ENCODE assay signal across 12 cellular contexts in the genomic region with DNA sequence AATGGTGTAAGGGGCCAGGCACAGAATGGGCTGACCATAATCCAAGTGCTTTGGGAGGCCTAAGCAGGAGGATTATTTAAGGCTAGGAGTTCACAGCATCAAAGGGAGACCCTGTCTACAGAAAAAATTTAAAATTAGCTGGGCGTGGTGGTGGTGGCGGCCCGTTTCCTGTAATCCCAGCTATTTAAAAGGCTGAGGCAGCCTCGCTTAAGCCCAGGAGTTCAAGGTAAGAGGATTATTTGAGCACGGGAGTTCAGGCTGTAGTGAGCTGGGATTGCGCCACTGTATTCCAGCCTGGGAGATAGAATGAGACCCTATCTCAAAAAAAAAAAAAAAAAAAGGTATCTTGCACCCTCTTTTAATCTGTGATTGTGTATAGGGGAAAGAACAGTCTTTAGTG. TPM values are rescaled to one million over a fixed set of nuclear protein-coding genes. Genes with fewer than 3 reads are reported as not detected.
DNase-seq lines count a peak whose midpoint lies in the region; ATAC-seq and TF ChIP-seq lines count a peak whose summit lies in the region.
"Had no signal": no experiment of that assay in that cellular context is flagged by ENCODE, and none has a peak within 500 bp of the region (broad histone marks: within the 10 kb centered on the region; RNA-seq: fewer than 3 reads in every experiment).

No MANE protein-coding gene starts in this region.

- peaks cover 9% of the 10 kb centered on the region for H4K20me1 ChIP-seq in SK-N-SH (ENCODE audit: insufficient read depth)
- peaks cover 4% of the 10 kb centered on the region; the same call in 1 of the 2 replicates for H4K20me1 ChIP-seq in OCI-LY3 (ENCODE audit: insufficient read depth, low read length)

- no peak for TF ChIP-seq EP300 in SK-N-SH (IDR thresholded peaks at IDR 0.05; ENCODE audit: borderline replicate concordance in 1 of 2, low read depth in 1 of 2, low read length in 1 of 2)

- H3K27ac Mint-ChIP-seq in endothelial cell (ENCODE audit: unreplicated experiment): no peak overlapping the region

- no peak overlapping the region; a peak in 1 of 4 replicates for H3K27ac ChIP-seq in SK-N-SH (ENCODE audit: low read depth in 2 of 2, low read length in 1 of 2)
- no peak overlapping the region for H3K27ac ChIP-seq in OCI-LY3 (ENCODE audit: low read length)
- H3K27ac ChIP-seq: SJSA1 had no signal

- intact Hi-C loops in posterior vena cava (cut with DNase I): no loop called here
- intact Hi-C loops in mucosa of descending colon (cut with DNase I, micrococcal nuclease): no loop called here

- no peaks in the 10 kb centered on the region for H3K9me3 Mint-ChIP-seq in endothelial cell (ENCODE audit: unreplicated experiment)

- no peaks in the 10 kb centered on the region for H3K27me3 ChIP-seq in SK-N-SH (ENCODE audit: insufficient read depth)
- H3K27me3 ChIP-seq in OCI-LY3 (ENCODE audit: low read depth, low read length): no peaks in the 10 kb centered on the region
- H3K27me3 ChIP-seq: SJSA1 had no signal

- WGBS in SK-N-SH (ENCODE audit: low lambda C conversion rate): 94% methylated on average over 6 of the region's 6 CpGs

- H2AFZ ChIP-seq in SK-N-SH (ENCODE audit: low read depth): no peak overlapping the region
- no peak overlapping the region for H2AFZ ChIP-seq in OCI-LY3 (ENCODE audit: low read depth, low read length)

- H3K4me3 Mint-ChIP-seq in endothelial cell (ENCODE audit: unreplicated experiment): peak overlapping the region; percentile 97

- peak overlapping the region; percentile 86; the same call in 1 of the 2 replicates for H3K9ac ChIP-seq in SK-N-SH
- no peak overlapping the region; the same call in 1 of the 2 replicates for H3K9ac ChIP-seq in OCI-LY3 (ENCODE audit: low read length)

- POLR2A ChIA-PET in SK-N-SH (lab: Yijun Ruan, JAX): interaction anchor here (0.7 kb wide), 1 partner anchor 1749 kb away, joined by 3 read pairs; a partner anchor contains a TSS

- CTCF ChIA-PET in SK-N-SH (lab: Yijun Ruan, JAX): interaction anchor here (0.6 to 3.4 kb wide), 3 partner anchors 107 to 247 kb away, joined by 3 to 18 read pairs (median 13); no protein-coding TSS in a partner anchor

- peaks cover 25% of the 10 kb centered on the region for H3K27me3 Mint-ChIP-seq in endothelial cell (ENCODE audit: unreplicated experiment)

- H3K4me3 ChIP-seq in SK-N-SH (ENCODE audit: low read depth in 2 of 2, low read length in 1 of 2) (peak overlapping the region; percentile 79 to 86; a peak in 2 of 4 replicates), OCI-LY3 (ENCODE audit: low read length) (peak overlapping the region; percentile 91), mucosa of descending colon (no peak overlapping the region)
- H3K4me3 ChIP-seq: lung had no signal

- H3K9me3 ChIP-seq in SK-N-SH (no peaks in the 10 kb centered on the region), OCI-LY3 (ENCODE audit: insufficient read depth, low read length) (no peaks in the 10 kb centered on the region), mucosa of descending colon (no peaks in the 10 kb centered on the region)
- H3K9me3 ChIP-seq: SJSA1 had no signal

- H3K4me2 ChIP-seq in SK-N-SH (peak overlapping the region; percentile 85), OCI-LY3 (ENCODE audit: low read length) (peak overlapping the region; percentile 70)

- H3K79me2 ChIP-seq in SK-N-SH (ENCODE audit: insufficient read depth): peaks cover 59% of the 10 kb centered on the region
- peaks cover 65% of the 10 kb centered on the region for H3K79me2 ChIP-seq in OCI-LY3 (ENCODE audit: low read length)

- H3F3A ChIP-seq in SK-N-SH (replicated peaks; ENCODE audit: insufficient read depth): peaks cover 32% of the 10 kb centered on the region

- H3K4me1 Mint-ChIP-seq in endothelial cell (ENCODE audit: unreplicated experiment): peaks cover 24% of the 10 kb centered on the region

- TF ChIP-seq CTCF in SK-N-SH (IDR thresholded peaks at IDR 0.05): no peak
- no peak for TF ChIP-seq CTCF in OCI-LY3 (IDR thresholded peaks at IDR 0.05; ENCODE audit: low read depth, low read length)
- no peak for TF ChIP-seq CTCF in endothelial cell (IDR thresholded peaks at IDR 0.05; ENCODE audit: unreplicated experiment)
- no peak for TF ChIP-seq CTCF in mucosa of descending colon (IDR thresholded peaks at IDR 0.05)

- H3K9me2 ChIP-seq in SK-N-SH: no peaks in the 10 kb centered on the region

- peaks cover 8 to 24% of the 10 kb centered on the region in 2 experiments for H3K4me1 ChIP-seq in SK-N-SH (ENCODE audit: control insufficient read depth in 1 of 2, insufficient read depth in 2 of 2, low read depth in 1 of 2, low read length in 1 of 2)
- peaks cover 34% of the 10 kb centered on the region for H3K4me1 ChIP-seq in OCI-LY3 (ENCODE audit: low read length)
- peaks cover 24% of the 10 kb centered on the region for H3K4me1 ChIP-seq in mucosa of descending colon (ENCODE audit: low read depth)

- H3K36me3 ChIP-seq in SK-N-SH (replicated peaks in 1 of 2; ENCODE audit: control insufficient read depth in 1 of 2, insufficient read depth in 2 of 2, low read length in 1 of 2) (peaks cover 21 to 27% of the 10 kb centered on the region in 2 experiments), OCI-LY3 (replicated peaks; ENCODE audit: low read depth, low read length) (peaks cover 17% of the 10 kb centered on the region), mucosa of descending colon (ENCODE audit: low read depth) (no peaks in the 10 kb centered on the region)

- peaks cover 3% of the 10 kb centered on the region for H3K36me3 Mint-ChIP-seq in endothelial cell (ENCODE audit: low read depth, unreplicated experiment)

- TF ChIP-seq RAD21 in SK-N-SH (IDR thresholded peaks at IDR 0.05; ENCODE audit: low read length): no peak

- ATAC-seq in SK-N-SH treated with all-trans-retinoic acid at 6 μM for 48 hours (no peak), GM21825 (IDR thresholded peaks at IDR 0.05; ENCODE audit: unreplicated experiment) (no peak), mucosa of descending colon (no peak)

- no peak for DNase-seq in SK-N-SH
- no peak for DNase-seq in endothelial cell (ENCODE audit: low spot score)
- peak; percentile 4 for DNase-seq in posterior vena cava (ENCODE audit: low spot score)
- DNase-seq in NCI-H524 (lab: John Stamatoyannopoulos, UW): no peak
- no peak for DNase-seq in mucosa of descending colon
- DNase-seq: 8988T, NCI-H1417 treated with DMSO at 0.1 percent for 48 hours had no signal

TF ChIP-seq in SK-N-SH, 30 proteins besides CTCF, POLR2A, EP300 and RAD21 (continues in another document):
- TF ChIP-seq MEF2A (IDR thresholded peaks at IDR 0.05; ENCODE audit: borderline replicate concordance, low read depth): no peak
- TF ChIP-seq EZH2phosphoT487 (IDR thresholded peaks at IDR 0.05; ENCODE audit: borderline replicate concordance, low read depth): no peak
- TF ChIP-seq CHD2 (IDR thresholded peaks at IDR 0.05; ENCODE audit: low read length, partially characterized antibody): no peak
- TF ChIP-seq, protein P1, sequence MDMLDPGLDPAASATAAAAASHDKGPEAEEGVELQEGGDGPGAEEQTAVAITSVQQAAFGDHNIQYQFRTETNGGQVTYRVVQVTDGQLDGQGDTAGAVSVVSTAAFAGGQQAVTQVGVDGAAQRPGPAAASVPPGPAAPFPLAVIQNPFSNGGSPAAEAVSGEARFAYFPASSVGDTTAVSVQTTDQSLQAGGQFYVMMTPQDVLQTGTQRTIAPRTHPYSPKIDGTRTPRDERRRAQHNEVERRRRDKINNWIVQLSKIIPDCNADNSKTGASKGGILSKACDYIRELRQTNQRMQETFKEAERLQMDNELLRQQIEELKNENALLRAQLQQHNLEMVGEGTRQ (IDR thresholded peaks at IDR 0.05; ENCODE audit: borderline replicate concordance, low read depth, low read length): no peak
- no peak for TF ChIP-seq MXI1 (IDR thresholded peaks at IDR 0.05; ENCODE audit: low read depth, low read length)
- no peak for TF ChIP-seq RFX5 (IDR thresholded peaks at IDR 0.05; ENCODE audit: low read length)

TF ChIP-seq in SK-N-SH treated with all-trans-retinoic acid at 6 μM for 48 hours, 23 proteins besides CTCF, POLR2A, EP300 and RAD21 (continues in another document):
- TF ChIP-seq TCF4 (CRISPR knock-in tag; IDR thresholded peaks at IDR 0.05; ENCODE audit: borderline replicate concordance): no peak
- no peak for TF ChIP-seq CSDC2 (CRISPR knock-in tag; IDR thresholded peaks at IDR 0.05)
- TF ChIP-seq ZNF70 (CRISPR knock-in tag; IDR thresholded peaks at IDR 0.05): no peak

RNA-seq across cellular contexts. Expression of a gene that starts 1.9 kb away (rescaled TPM):
- polyA plus RNA-seq in SK-N-SH (2012; rRNA removed): 393 and 438 TPM in 2 replicates
- polyA plus RNA-seq in SK-N-SH (2012; cell fraction: cytosol; rRNA removed): 655 and 1,170 TPM in 2 replicates
- 91.0 and 95.9 TPM in 2 replicates for polyA plus RNA-seq in SK-N-SH (2012; cell fraction: nucleus; rRNA removed)
- 326 TPM for total RNA-seq in endothelial cell (ENCODE audit: unreplicated experiment)
- total RNA-seq in posterior vena cava: 100 to 1,000 TPM; 112 to 178 TPM
- 100 to 1,000 TPM; 130 to 193 (median 153) TPM for total RNA-seq in mucosa of descending colon

RNA-seq across cellular contexts. Expression of a gene that starts 2.0 kb away (rescaled TPM):
- polyA plus RNA-seq in SK-N-SH (2012; rRNA removed): 24.2 and 29.6 TPM in 2 replicates
- polyA plus RNA-seq in SK-N-SH (2012; cell fraction: cytosol; rRNA removed): 22.7 and 27.4 TPM in 2 replicates
- 15.3 and 20.4 TPM in 2 replicates for polyA plus RNA-seq in SK-N-SH (2012; cell fraction: nucleus; rRNA removed)
- 11.8 TPM for total RNA-seq in endothelial cell (ENCODE audit: unreplicated experiment)
- 10 to 100 TPM; 13.0 to 16.2 TPM for total RNA-seq in posterior vena cava
- total RNA-seq in mucosa of descending colon: 10 to 100 TPM; 13.0 to 15.3 (median 14.8) TPM

RNA-seq across cellular contexts. Expression of a gene that starts 4.6 kb away (rescaled TPM):
- polyA plus RNA-seq in SK-N-SH (2012; rRNA removed): 5.6 and 6.5 TPM in 2 replicates
- 4.0 and 4.3 TPM in 2 replicates for polyA plus RNA-seq in SK-N-SH (2012; cell fraction: cytosol; rRNA removed)
- polyA plus RNA-seq in SK-N-SH (2012; cell fraction: nucleus; rRNA removed): 12.5 and 14.9 TPM in 2 replicates
- total RNA-seq in endothelial cell (ENCODE audit: unreplicated experiment): 11.2 TPM
- 1 to 10 TPM; 6.2 to 6.3 TPM for total RNA-seq in posterior vena cava
- 1 to 10 TPM; 4.5 to 7.2 (median 6.2) TPM for total RNA-seq in mucosa of descending colon

RNA-seq across cellular contexts. Expression of a gene that starts 12.1 kb away (rescaled TPM):
- 38.0 and 39.8 TPM in 2 replicates for polyA plus RNA-seq in SK-N-SH (2012; rRNA removed)
- 6.5 and 13.9 TPM in 2 replicates for polyA plus RNA-seq in SK-N-SH (2012; cell fraction: cytosol; rRNA removed)
- 195 and 267 TPM in 2 replicates for polyA plus RNA-seq in SK-N-SH (2012; cell fraction: nucleus; rRNA removed)
- 68.7 TPM for total RNA-seq in endothelial cell (ENCODE audit: unreplicated experiment)
- 10 to 100 TPM; 76.4 to 76.7 TPM for total RNA-seq in posterior vena cava
- 100 to 1,000 TPM in 2 of 3 donors, 10 to 100 TPM in 1; 98.1 to 136 (median 127) TPM for total RNA-seq in mucosa of descending colon
